ENCODE assay signal across 25 cellular contexts in genomic region chr19:8630796-8631424, GRCh38. TPM values are rescaled to one million over a fixed set of nuclear protein-coding genes. Genes with fewer than 3 reads are reported as not detected.
DNase-seq lines count a peak whose midpoint lies in the region; ATAC-seq and TF ChIP-seq lines count a peak whose summit lies in the region.
"Had no signal": no experiment of that assay in that cellular context is flagged by ENCODE, and none has a peak within 500 bp of the region (broad histone marks: within the 10 kb centered on the region; RNA-seq: fewer than 3 reads in every experiment).

No MANE protein-coding gene starts in this region.

- H3K9ac ChIP-seq in HUES48 (ENCODE audit: low read depth, low read length) = no peak overlapping the region

- TF ChIP-seq POLR2A in right lobe of liver (IDR thresholded peaks at IDR 0.05) = no peak

- H3K4me1 Mint-ChIP-seq in chondrocyte (ENCODE audit: low read depth) = peaks cover 23% of the 10 kb centered on the region
- no peaks in the 10 kb centered on the region for H3K4me1 Mint-ChIP-seq in activated T-helper 2 cell treated with anti-CD3 and anti-CD28 coated beads, Interferon-gamma antibody, Interleukin-2, Interleukin-4, amounts not matched to agents 10 μg/mL and 5 μg/mL and 100 μg/mL, durations not matched to agents 14 hours and 24 hours and 36 hours (ENCODE audit: low read depth)

- H3K36me3 ChIP-seq in HUES48 (ENCODE audit: control insufficient read depth, insufficient read depth, low read length) = no peaks in the 10 kb centered on the region
- no peaks in the 10 kb centered on the region for H3K36me3 ChIP-seq in right lobe of liver
- H3K36me3 ChIP-seq: adrenal gland, ovary had no signal

- TF ChIP-seq CTCF in chondrocyte (IDR thresholded peaks at IDR 0.05) (no peak), right lobe of liver (IDR thresholded peaks at IDR 0.05) (no peak)

- intact Hi-C loops in right lobe of liver (cut with DNase I) = no loop called here
- intact Hi-C loops in activated T-helper 2 cell treated with anti-CD3 and anti-CD28 coated beads, Interferon-gamma antibody, Interleukin-2, Interleukin-4, amounts not matched to agents 10 μg/mL and 5 μg/mL and 100 μg/mL, durations not matched to agents 14 hours and 24 hours and 36 hours (cut with micrococcal nuclease) = no loop called here

- H3K9me3 Mint-ChIP-seq in chondrocyte (ENCODE audit: low read depth) = no peaks in the 10 kb centered on the region
- H3K9me3 Mint-ChIP-seq in activated T-helper 2 cell treated with anti-CD3 and anti-CD28 coated beads, Interferon-gamma antibody, Interleukin-2, Interleukin-4, amounts not matched to agents 10 μg/mL and 5 μg/mL and 100 μg/mL, durations not matched to agents 14 hours and 24 hours and 36 hours = no peaks in the 10 kb centered on the region
- H3K9me3 Mint-ChIP-seq: effector memory CD8-positive, alpha-beta T cell; stimulated activated naive CD8-positive, alpha-beta T cell treated with anti-CD3 and anti-CD28 coated beads, Interleukin-15, Interleukin-2, amounts not matched to agents 100 ng/mL and 50 ng/mL, for 24 hours had no signal

- H3K36me3 Mint-ChIP-seq in chondrocyte (ENCODE audit: low read depth) = no peaks in the 10 kb centered on the region
- H3K36me3 Mint-ChIP-seq in activated T-helper 2 cell treated with anti-CD3 and anti-CD28 coated beads, Interferon-gamma antibody, Interleukin-2, Interleukin-4, amounts not matched to agents 10 μg/mL and 5 μg/mL and 100 μg/mL, durations not matched to agents 14 hours and 24 hours and 36 hours (ENCODE audit: low read depth) = no peaks in the 10 kb centered on the region

- H3K27ac Mint-ChIP-seq in chondrocyte (ENCODE audit: unreplicated experiment) = peak overlapping the region; percentile 79
- no peak overlapping the region for H3K27ac Mint-ChIP-seq in activated T-helper 2 cell treated with anti-CD3 and anti-CD28 coated beads, Interferon-gamma antibody, Interleukin-2, Interleukin-4, amounts not matched to agents 10 μg/mL and 5 μg/mL and 100 μg/mL, durations not matched to agents 14 hours and 24 hours and 36 hours
- H3K27ac Mint-ChIP-seq: stimulated activated naive CD8-positive, alpha-beta T cell treated with anti-CD3 and anti-CD28 coated beads, Interleukin-15, Interleukin-2, amounts not matched to agents 100 ng/mL and 50 ng/mL, for 24 hours had no signal

- no peaks in the 10 kb centered on the region for H3K27me3 Mint-ChIP-seq in chondrocyte (ENCODE audit: low read depth)
- H3K27me3 Mint-ChIP-seq in activated T-helper 2 cell treated with anti-CD3 and anti-CD28 coated beads, Interferon-gamma antibody, Interleukin-2, Interleukin-4, amounts not matched to agents 10 μg/mL and 5 μg/mL and 100 μg/mL, durations not matched to agents 14 hours and 24 hours and 36 hours (ENCODE audit: low read depth) = no peaks in the 10 kb centered on the region
- H3K27me3 Mint-ChIP-seq: stimulated activated naive CD8-positive, alpha-beta T cell treated with anti-CD3 and anti-CD28 coated beads, Interleukin-15, Interleukin-2, amounts not matched to agents 100 ng/mL and 50 ng/mL, for 24 hours had no signal

- whole genome bisulfite sequencing in right lobe of liver (ENCODE audit: insufficient coverage, low coverage, low lambda C conversion rate, missing lambda C conversion rate) = 25% methylated on average over 4 of the region's 6 CpGs

- no peaks in the 10 kb centered on the region for H3K9me3 ChIP-seq in HUES48 (ENCODE audit: control insufficient read depth, insufficient read depth, low read length)
- no peaks in the 10 kb centered on the region for H3K9me3 ChIP-seq in right lobe of liver
- H3K9me3 ChIP-seq: adrenal gland, ovary had no signal

- DNase-seq in chondrocyte (ENCODE audit: low spot score) (no peak), right lobe of liver (no peak), middle frontal gyrus (ENCODE audit: extremely low spot score, low spot score) (no peak)
- no peak for DNase-seq in activated T-helper 2 cell treated with anti-CD3 and anti-CD28 coated beads, Interferon-gamma antibody, Interleukin-2, Interleukin-4, amounts not matched to agents 10 μg/mL and 5 μg/mL and 100 μg/mL, durations not matched to agents 14 hours and 24 hours and 36 hours (ENCODE audit: low spot score)
- DNase-seq: activated CD4-positive, alpha-beta T cell treated with anti-CD3 and anti-CD28 coated beads for 48 hours; activated CD8-positive, alpha-beta memory T cell treated with anti-CD3 and anti-CD28 coated beads, Interleukin-2, amount 50 U/mL, for 4 hours; activated gamma-delta T cell; central memory CD4-positive, alpha-beta T cell; DMS153; effector memory CD8-positive, alpha-beta T cell; glutamatergic neuron; NCI-H1436 treated with DMSO at 0.1 percent for 48 hours; NCI-H2171 treated with DMSO at 0.1 percent for 48 hours; NCI-H526 treated with DMSO at 0.1 percent for 48 hours had no signal

- H3K4me3 Mint-ChIP-seq in chondrocyte (ENCODE audit: unreplicated experiment) = no peak overlapping the region
- H3K4me3 Mint-ChIP-seq in activated T-helper 2 cell treated with anti-CD3 and anti-CD28 coated beads, Interferon-gamma antibody, Interleukin-2, Interleukin-4, amounts not matched to agents 10 μg/mL and 5 μg/mL and 100 μg/mL, durations not matched to agents 14 hours and 24 hours and 36 hours (ENCODE audit: low read depth) = no peak overlapping the region
- H3K4me3 Mint-ChIP-seq: effector memory CD8-positive, alpha-beta T cell; stimulated activated naive CD8-positive, alpha-beta T cell treated with anti-CD3 and anti-CD28 coated beads, Interleukin-15, Interleukin-2, amounts not matched to agents 100 ng/mL and 50 ng/mL, for 24 hours had no signal

- peak overlapping the region; percentile 54 for H3K27ac ChIP-seq in HUES48 (ENCODE audit: low read depth, low read length)
- peak overlapping the region; percentile 70 to 76 (median 70) for H3K27ac ChIP-seq in right lobe of liver
- peak overlapping the region; percentile 29 for H3K27ac ChIP-seq in temporal lobe (ENCODE audit: low read depth, low read length)
- H3K27ac ChIP-seq: ovary had no signal

- no peak overlapping the region for H3K4me3 ChIP-seq in HUES48 (ENCODE audit: low read depth, low read length)
- no peak overlapping the region for H3K4me3 ChIP-seq in right lobe of liver
- H3K4me3 ChIP-seq: adrenal gland, ovary had no signal

- ATAC-seq in right lobe of liver = no peak
- ATAC-seq in GM21367 (IDR thresholded peaks at IDR 0.05; ENCODE audit: unreplicated experiment) = no peak
- ATAC-seq in GM21529 (IDR thresholded peaks at IDR 0.05; ENCODE audit: unreplicated experiment) = no peak
- ATAC-seq: effector memory CD8-positive, alpha-beta T cell had no signal

- H3K4me1 ChIP-seq in HUES48 (ENCODE audit: control insufficient read depth, insufficient read depth, low read length) (peaks cover 14% of the 10 kb centered on the region), right lobe of liver (peaks cover 0 to 14% (median 3%) of the 10 kb centered on the region in 4 donors)
- H3K4me1 ChIP-seq: adrenal gland had no signal

- H3K27me3 ChIP-seq in HUES48 (ENCODE audit: control insufficient read depth, insufficient read depth, low read length) (no peaks in the 10 kb centered on the region), right lobe of liver (no peaks in the 10 kb centered on the region)
- H3K27me3 ChIP-seq: adrenal gland, ovary had no signal

RNA-seq across cellular contexts. Expression of gene NFILZ, which starts 0.5 kb away (rescaled TPM):
- not detected in 3 replicates for total RNA-seq in chondrocyte
- total RNA-seq in right lobe of liver = not detected
- total RNA-seq in temporal lobe = not detected
- total RNA-seq in activated T-helper 2 cell treated with anti-CD3 and anti-CD28 coated beads, Interferon-gamma antibody, Interleukin-2, Interleukin-4, amounts not matched to agents 10 μg/mL and 5 μg/mL and 100 μg/mL, durations not matched to agents 14 hours and 24 hours and 36 hours = not detected in 2 replicates
- total RNA-seq: adrenal gland, fibroblast of lung, left ventricle myocardium superior, M059J, ovary, urinary bladder had no signal

RNA-seq across cellular contexts. Expression of gene ADAMTS10, which starts 20.4 kb away (rescaled TPM):
- total RNA-seq in chondrocyte (69.3 to 100 TPM (median 73.6 TPM) in 3 replicates), right lobe of liver (10 to 100 TPM in 3 of 6 experiments, 1 to 10 TPM in 3; 5.0 to 12.2 (median 9.3) TPM), temporal lobe (31.2 TPM)
- 0.71 and 0.80 TPM in 2 replicates for total RNA-seq in activated T-helper 2 cell treated with anti-CD3 and anti-CD28 coated beads, Interferon-gamma antibody, Interleukin-2, Interleukin-4, amounts not matched to agents 10 μg/mL and 5 μg/mL and 100 μg/mL, durations not matched to agents 14 hours and 24 hours and 36 hours

RNA-seq across cellular contexts. Expression of gene MYO1F, which starts 53.7 kb away (rescaled TPM):
- total RNA-seq in chondrocyte = 0.23 to 0.50 TPM in 2 of 3 replicates, not detected in the other
- 10 to 100 TPM in 4 of 6 experiments, 1 to 10 TPM in 2; 7.9 to 21.5 (median 10.2) TPM for total RNA-seq in right lobe of liver
- 2.5 TPM for total RNA-seq in temporal lobe
- total RNA-seq in activated T-helper 2 cell treated with anti-CD3 and anti-CD28 coated beads, Interferon-gamma antibody, Interleukin-2, Interleukin-4, amounts not matched to agents 10 μg/mL and 5 μg/mL and 100 μg/mL, durations not matched to agents 14 hours and 24 hours and 36 hours = 43.9 and 47.4 TPM in 2 replicates
